In the genomic region with DNA sequence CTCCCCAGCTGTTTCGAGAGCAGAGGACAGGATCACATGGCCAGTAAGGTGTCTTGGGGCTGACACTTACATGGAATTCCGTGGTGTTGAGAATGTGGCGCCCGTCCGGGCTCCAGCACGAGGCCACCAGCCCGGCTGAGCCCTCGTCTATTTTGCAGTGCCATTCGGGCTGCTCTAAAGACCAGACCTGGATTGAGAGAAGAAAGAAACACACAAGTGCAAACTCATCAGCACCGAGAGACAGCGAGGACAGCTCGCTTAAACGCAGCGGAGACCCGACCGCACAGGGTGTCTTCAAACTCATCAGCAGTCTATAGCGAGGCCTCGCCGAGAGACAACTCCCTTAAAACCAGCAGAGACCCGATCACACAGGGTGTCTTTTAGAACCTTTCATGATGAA, we compare ENCODE assay signal across 26 cellular contexts. TPM values are rescaled to one million over a fixed set of nuclear protein-coding genes. Genes with fewer than 3 reads are reported as not detected.
"Had no signal": no experiment of that assay in that cellular context is flagged by ENCODE, and none has a peak within 500 bp of the region (broad histone marks: within the 10 kb centered on the region; RNA-seq: fewer than 3 reads in every experiment).

No MANE protein-coding gene starts in this region.

- ATAC-seq: effector memory CD8-positive, alpha-beta T cell; left lobe of liver; mucosa of descending colon; right cardiac atrium; stimulated activated naive B cell treated with anti-CD40 and anti-IgM and Interleukin-4, amounts not matched to agents 10 μg/mL and 1 μg/mL and 100 μg/mL, for 72 hours had no signal

- H3K27ac ChIP-seq: esophagus squamous epithelium, parathyroid adenoma, prostate gland, skin epidermis, thoracic aorta, tibial nerve, upper lobe of left lung, uterus had no signal

- H3K9ac ChIP-seq: parathyroid adenoma had no signal

- H3K9me3 ChIP-seq: esophagus squamous epithelium, mucosa of descending colon, prostate gland, thoracic aorta, tibial nerve, upper lobe of left lung, uterus had no signal

- H3K36me3 ChIP-seq: prostate gland, uterus had no signal

- DNase-seq: cerebellar nuclear complex; cortex of kidney; effector memory CD8-positive, alpha-beta T cell; erythroblast; esophagus squamous epithelium; foreskin melanocyte; hypothalamus; immature natural killer cell; mesenchymal stem cell; naive B cell; nephron progenitor cell; right cardiac atrium; stimulated activated CD4-positive, alpha-beta T cell treated with anti-CD3 and anti-CD28 coated beads, Interleukin-15, amount 100 ng/mL, for 24 hours; stimulated activated CD4-positive, alpha-beta T cell treated with anti-CD3 and anti-CD28 coated beads, Interleukin-2, amount 100 ng/mL, for 48 hours; stimulated activated naive B cell treated with anti-CD40 and anti-IgM and Interleukin-4, amounts not matched to agents 10 μg/mL and 1 μg/mL and 100 μg/mL, for 72 hours; upper lobe of left lung; uterus had no signal

- H2AFZ ChIP-seq: parathyroid adenoma had no signal

- H3K4me3 ChIP-seq: esophagus squamous epithelium, mucosa of descending colon, prostate gland, skin epidermis, thoracic aorta, tibial nerve, upper lobe of left lung, uterus had no signal

- H3K79me2 ChIP-seq: parathyroid adenoma had no signal

RNA-seq across cellular contexts. Expression of a gene that starts 5.7 kb away (rescaled TPM):
- total RNA-seq: dermis microvascular lymphatic vessel endothelial cell, osteoblast, thoracic aorta had no signal
- polyA plus RNA-seq: immature natural killer cell had no signal
